ENCODE assay signal across 2 cellular contexts in the genomic region with DNA sequence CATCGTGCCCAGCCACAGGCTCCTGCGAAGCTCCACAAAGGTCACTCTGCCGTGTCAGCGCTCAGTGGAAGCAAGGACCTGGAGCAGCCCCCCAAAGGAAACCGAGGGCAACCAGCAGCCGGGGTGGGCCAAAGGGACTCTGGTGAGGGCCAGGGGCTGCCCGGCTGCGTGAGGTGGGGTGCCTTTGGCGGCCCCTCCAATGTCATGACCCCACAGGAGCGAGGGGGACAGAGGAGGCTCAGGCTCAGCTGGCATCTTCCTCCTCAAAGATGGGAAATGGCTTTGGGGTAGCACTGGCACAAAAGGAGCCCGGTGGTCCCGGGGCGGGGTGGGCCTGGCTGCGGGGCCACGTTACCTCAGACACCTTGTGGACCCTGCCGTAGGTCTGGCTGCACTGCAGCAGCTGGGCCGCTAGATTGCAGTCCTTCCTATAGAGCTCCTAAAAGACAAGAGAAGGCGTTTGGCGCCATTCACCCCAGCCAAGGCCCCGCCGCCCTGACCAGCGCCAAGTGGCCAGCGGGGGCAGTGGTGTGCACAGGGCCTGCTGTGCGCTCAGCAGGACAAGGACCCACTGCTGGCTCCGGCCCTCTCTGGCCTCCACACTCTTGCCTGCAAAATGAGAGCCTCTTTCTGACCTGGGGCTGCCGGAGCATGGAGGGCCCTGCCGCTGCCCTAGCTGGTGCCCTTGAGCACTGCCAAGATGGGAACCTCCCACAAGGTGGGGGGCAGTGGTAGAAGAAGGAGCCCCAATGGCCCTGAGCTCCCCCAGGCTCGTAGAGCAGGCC.
A peak's percentile ranks its signal among the peaks of the same experiment; 100 is the strongest.
TF ChIP-seq lines count a peak whose summit lies in the region.

No MANE protein-coding gene starts in this region.

TF ChIP-seq in HEK293, 187 proteins besides CTCF, POLR2A, EP300 and RAD21 (continued from another document):
- TF ChIP-seq, protein P1, sequence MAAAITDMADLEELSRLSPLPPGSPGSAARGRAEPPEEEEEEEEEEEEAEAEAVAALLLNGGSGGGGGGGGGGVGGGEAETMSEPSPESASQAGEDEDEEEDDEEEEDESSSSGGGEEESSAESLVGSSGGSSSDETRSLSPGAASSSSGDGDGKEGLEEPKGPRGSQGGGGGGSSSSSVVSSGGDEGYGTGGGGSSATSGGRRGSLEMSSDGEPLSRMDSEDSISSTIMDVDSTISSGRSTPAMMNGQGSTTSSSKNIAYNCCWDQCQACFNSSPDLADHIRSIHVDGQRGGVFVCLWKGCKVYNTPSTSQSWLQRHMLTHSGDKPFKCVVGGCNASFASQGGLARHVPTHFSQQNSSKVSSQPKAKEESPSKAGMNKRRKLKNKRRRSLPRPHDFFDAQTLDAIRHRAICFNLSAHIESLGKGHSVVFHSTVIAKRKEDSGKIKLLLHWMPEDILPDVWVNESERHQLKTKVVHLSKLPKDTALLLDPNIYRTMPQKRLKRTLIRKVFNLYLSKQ (tag by site-specific recombination; IDR thresholded peaks at IDR 0.05; ENCODE audit: borderline replicate concordance), result no peak
- TF ChIP-seq ZNF266 (tag by site-specific recombination; IDR thresholded peaks at IDR 0.05; ENCODE audit: low read depth), result no peak

TF ChIP-seq in HepG2, 621 proteins besides CTCF, POLR2A, EP300 and RAD21 (continues in another document):
- TF ChIP-seq, protein P2, sequence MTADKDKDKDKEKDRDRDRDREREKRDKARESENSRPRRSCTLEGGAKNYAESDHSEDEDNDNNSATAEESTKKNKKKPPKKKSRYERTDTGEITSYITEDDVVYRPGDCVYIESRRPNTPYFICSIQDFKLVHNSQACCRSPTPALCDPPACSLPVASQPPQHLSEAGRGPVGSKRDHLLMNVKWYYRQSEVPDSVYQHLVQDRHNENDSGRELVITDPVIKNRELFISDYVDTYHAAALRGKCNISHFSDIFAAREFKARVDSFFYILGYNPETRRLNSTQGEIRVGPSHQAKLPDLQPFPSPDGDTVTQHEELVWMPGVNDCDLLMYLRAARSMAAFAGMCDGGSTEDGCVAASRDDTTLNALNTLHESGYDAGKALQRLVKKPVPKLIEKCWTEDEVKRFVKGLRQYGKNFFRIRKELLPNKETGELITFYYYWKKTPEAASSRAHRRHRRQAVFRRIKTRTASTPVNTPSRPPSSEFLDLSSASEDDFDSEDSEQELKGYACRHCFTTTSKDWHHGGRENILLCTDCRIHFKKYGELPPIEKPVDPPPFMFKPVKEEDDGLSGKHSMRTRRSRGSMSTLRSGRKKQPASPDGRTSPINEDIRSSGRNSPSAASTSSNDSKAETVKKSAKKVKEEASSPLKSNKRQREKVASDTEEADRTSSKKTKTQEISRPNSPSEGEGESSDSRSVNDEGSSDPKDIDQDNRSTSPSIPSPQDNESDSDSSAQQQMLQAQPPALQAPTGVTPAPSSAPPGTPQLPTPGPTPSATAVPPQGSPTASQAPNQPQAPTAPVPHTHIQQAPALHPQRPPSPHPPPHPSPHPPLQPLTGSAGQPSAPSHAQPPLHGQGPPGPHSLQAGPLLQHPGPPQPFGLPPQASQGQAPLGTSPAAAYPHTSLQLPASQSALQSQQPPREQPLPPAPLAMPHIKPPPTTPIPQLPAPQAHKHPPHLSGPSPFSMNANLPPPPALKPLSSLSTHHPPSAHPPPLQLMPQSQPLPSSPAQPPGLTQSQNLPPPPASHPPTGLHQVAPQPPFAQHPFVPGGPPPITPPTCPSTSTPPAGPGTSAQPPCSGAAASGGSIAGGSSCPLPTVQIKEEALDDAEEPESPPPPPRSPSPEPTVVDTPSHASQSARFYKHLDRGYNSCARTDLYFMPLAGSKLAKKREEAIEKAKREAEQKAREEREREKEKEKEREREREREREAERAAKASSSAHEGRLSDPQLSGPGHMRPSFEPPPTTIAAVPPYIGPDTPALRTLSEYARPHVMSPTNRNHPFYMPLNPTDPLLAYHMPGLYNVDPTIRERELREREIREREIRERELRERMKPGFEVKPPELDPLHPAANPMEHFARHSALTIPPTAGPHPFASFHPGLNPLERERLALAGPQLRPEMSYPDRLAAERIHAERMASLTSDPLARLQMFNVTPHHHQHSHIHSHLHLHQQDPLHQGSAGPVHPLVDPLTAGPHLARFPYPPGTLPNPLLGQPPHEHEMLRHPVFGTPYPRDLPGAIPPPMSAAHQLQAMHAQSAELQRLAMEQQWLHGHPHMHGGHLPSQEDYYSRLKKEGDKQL (CRISPR knock-in tag; IDR thresholded peaks at IDR 0.05; ENCODE audit: low read depth), result no peak
- TF ChIP-seq ZNF326 (CRISPR knock-in tag; IDR thresholded peaks at IDR 0.05; ENCODE audit: borderline replicate concordance) (no peak), SIN3A (IDR thresholded peaks at IDR 0.05; ENCODE audit: borderline replicate concordance, low read depth, low read length) (no peak), ZNF274 (CRISPR knock-in tag; IDR thresholded peaks at IDR 0.05) (no peak), SATB2 (CRISPR knock-in tag; IDR thresholded peaks at IDR 0.05) (no peak), CHD2 (IDR thresholded peaks at IDR 0.05; ENCODE audit: low read depth, low read length) (no peak), ELF1 (CRISPR knock-in tag; IDR thresholded peaks at IDR 0.05) (no peak), ZNF746 (CRISPR knock-in tag; IDR thresholded peaks at IDR 0.05) (no peak), HES4 (CRISPR knock-in tag; IDR thresholded peaks at IDR 0.05; ENCODE audit: borderline replicate concordance) (no peak), BRCA1 (CRISPR knock-in tag; IDR thresholded peaks at IDR 0.05) (no peak), ZNF205 (CRISPR knock-in tag; IDR thresholded peaks at IDR 0.05) (no peak), ZNF558 (CRISPR knock-in tag; IDR thresholded peaks at IDR 0.05; ENCODE audit: borderline replicate concordance) (no peak), ZBTB42 (CRISPR knock-in tag; IDR thresholded peaks at IDR 0.05) (no peak), ARID2 (CRISPR knock-in tag; IDR thresholded peaks at IDR 0.05; ENCODE audit: borderline replicate concordance) (no peak), ZNF879 (CRISPR knock-in tag; IDR thresholded peaks at IDR 0.05) (no peak), ZNF296 (CRISPR knock-in tag; conservative IDR thresholded peaks at IDR 0.05) (0 out of 2 replicates have a peak, but pooled peaks have one; percentile 28), HNRNPH1 (optimal IDR thresholded peaks at IDR 0.05; ENCODE audit: low read depth, low read length) (no peak), ZNF7 (CRISPR knock-in tag; IDR thresholded peaks at IDR 0.05) (no peak), SCMH1 (CRISPR knock-in tag; IDR thresholded peaks at IDR 0.05; ENCODE audit: borderline replicate concordance) (no peak), ZFY (CRISPR knock-in tag; IDR thresholded peaks at IDR 0.05) (peak; percentile 18; the same call in 1 of the 2 replicates), ZNF782 (CRISPR knock-in tag; IDR thresholded peaks at IDR 0.05; ENCODE audit: borderline replicate concordance) (no peak), NFKB2 (CRISPR knock-in tag; IDR thresholded peaks at IDR 0.05; ENCODE audit: borderline replicate concordance) (no peak), ZNF292 (CRISPR knock-in tag; IDR thresholded peaks at IDR 0.05; ENCODE audit: borderline replicate concordance, low read depth) (no peak), HNRNPLL (IDR thresholded peaks at IDR 0.05; ENCODE audit: low read depth, low read length, poor library complexity, severe bottlenecking) (peak; percentile 27), MATR3 (CRISPR knock-in tag; IDR thresholded peaks at IDR 0.05) (no peak), ZNF768 (CRISPR knock-in tag; IDR thresholded peaks at IDR 0.05) (peak; percentile 91), STAG1 (CRISPR knock-in tag; IDR thresholded peaks at IDR 0.05) (peak; percentile 57)
- TF ChIP-seq, protein P3, sequence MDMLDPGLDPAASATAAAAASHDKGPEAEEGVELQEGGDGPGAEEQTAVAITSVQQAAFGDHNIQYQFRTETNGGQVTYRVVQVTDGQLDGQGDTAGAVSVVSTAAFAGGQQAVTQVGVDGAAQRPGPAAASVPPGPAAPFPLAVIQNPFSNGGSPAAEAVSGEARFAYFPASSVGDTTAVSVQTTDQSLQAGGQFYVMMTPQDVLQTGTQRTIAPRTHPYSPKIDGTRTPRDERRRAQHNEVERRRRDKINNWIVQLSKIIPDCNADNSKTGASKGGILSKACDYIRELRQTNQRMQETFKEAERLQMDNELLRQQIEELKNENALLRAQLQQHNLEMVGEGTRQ (IDR thresholded peaks at IDR 0.05; ENCODE audit: low read depth, low read length), result no peak
- TF ChIP-seq, protein P3 (CRISPR knock-in tag; IDR thresholded peaks at IDR 0.05; ENCODE audit: borderline replicate concordance), result no peak
- TF ChIP-seq, protein P4, sequence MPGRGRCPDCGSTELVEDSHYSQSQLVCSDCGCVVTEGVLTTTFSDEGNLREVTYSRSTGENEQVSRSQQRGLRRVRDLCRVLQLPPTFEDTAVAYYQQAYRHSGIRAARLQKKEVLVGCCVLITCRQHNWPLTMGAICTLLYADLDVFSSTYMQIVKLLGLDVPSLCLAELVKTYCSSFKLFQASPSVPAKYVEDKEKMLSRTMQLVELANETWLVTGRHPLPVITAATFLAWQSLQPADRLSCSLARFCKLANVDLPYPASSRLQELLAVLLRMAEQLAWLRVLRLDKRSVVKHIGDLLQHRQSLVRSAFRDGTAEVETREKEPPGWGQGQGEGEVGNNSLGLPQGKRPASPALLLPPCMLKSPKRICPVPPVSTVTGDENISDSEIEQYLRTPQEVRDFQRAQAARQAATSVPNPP (CRISPR knock-in tag; IDR thresholded peaks at IDR 0.05), result no peak
- TF ChIP-seq, protein P5, sequence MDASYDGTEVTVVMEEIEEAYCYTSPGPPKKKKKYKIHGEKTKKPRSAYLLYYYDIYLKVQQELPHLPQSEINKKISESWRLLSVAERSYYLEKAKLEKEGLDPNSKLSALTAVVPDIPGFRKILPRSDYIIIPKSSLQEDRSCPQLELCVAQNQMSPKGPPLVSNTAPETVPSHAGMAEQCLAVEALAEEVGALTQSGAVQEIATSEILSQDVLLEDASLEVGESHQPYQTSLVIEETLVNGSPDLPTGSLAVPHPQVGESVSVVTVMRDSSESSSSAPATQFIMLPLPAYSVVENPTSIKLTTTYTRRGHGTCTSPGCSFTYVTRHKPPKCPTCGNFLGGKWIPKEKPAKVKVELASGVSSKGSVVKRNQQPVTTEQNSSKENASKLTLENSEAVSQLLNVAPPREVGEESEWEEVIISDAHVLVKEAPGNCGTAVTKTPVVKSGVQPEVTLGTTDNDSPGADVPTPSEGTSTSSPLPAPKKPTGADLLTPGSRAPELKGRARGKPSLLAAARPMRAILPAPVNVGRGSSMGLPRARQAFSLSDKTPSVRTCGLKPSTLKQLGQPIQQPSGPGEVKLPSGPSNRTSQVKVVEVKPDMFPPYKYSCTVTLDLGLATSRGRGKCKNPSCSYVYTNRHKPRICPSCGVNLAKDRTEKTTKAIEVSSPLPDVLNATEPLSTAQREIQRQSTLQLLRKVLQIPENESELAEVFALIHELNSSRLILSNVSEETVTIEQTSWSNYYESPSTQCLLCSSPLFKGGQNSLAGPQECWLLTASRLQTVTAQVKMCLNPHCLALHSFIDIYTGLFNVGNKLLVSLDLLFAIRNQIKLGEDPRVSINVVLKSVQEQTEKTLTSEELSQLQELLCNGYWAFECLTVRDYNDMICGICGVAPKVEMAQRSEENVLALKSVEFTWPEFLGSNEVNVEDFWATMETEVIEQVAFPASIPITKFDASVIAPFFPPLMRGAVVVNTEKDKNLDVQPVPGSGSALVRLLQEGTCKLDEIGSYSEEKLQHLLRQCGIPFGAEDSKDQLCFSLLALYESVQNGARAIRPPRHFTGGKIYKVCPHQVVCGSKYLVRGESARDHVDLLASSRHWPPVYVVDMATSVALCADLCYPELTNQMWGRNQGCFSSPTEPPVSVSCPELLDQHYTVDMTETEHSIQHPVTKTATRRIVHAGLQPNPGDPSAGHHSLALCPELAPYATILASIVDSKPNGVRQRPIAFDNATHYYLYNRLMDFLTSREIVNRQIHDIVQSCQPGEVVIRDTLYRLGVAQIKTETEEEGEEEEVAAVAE (CRISPR knock-in tag; IDR thresholded peaks at IDR 0.05; ENCODE audit: borderline replicate concordance), result no peak
- TF ChIP-seq, protein P6, sequence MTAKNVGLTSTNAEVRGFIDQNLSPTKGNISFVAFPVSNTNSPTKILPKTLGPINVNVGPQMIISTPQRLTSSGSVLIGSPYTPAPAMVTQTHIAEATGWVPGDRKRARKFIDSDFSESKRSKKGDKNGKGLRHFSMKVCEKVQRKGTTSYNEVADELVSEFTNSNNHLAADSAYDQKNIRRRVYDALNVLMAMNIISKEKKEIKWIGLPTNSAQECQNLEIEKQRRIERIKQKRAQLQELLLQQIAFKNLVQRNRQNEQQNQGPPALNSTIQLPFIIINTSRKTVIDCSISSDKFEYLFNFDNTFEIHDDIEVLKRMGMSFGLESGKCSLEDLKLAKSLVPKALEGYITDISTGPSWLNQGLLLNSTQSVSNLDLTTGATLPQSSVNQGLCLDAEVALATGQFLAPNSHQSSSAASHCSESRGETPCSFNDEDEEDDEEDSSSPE (CRISPR knock-in tag; IDR thresholded peaks at IDR 0.05), result 0 out of 2 replicates have a peak, but pooled peaks have one; percentile 41
- TF ChIP-seq, protein P7, sequence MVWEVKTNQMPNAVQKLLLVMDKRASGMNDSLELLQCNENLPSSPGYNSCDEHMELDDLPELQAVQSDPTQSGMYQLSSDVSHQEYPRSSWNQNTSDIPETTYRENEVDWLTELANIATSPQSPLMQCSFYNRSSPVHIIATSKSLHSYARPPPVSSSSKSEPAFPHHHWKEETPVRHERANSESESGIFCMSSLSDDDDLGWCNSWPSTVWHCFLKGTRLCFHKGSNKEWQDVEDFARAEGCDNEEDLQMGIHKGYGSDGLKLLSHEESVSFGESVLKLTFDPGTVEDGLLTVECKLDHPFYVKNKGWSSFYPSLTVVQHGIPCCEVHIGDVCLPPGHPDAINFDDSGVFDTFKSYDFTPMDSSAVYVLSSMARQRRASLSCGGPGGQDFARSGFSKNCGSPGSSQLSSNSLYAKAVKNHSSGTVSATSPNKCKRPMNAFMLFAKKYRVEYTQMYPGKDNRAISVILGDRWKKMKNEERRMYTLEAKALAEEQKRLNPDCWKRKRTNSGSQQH (CRISPR knock-in tag; IDR thresholded peaks at IDR 0.05; ENCODE audit: low read depth), result no peak
- TF ChIP-seq, protein P8, sequence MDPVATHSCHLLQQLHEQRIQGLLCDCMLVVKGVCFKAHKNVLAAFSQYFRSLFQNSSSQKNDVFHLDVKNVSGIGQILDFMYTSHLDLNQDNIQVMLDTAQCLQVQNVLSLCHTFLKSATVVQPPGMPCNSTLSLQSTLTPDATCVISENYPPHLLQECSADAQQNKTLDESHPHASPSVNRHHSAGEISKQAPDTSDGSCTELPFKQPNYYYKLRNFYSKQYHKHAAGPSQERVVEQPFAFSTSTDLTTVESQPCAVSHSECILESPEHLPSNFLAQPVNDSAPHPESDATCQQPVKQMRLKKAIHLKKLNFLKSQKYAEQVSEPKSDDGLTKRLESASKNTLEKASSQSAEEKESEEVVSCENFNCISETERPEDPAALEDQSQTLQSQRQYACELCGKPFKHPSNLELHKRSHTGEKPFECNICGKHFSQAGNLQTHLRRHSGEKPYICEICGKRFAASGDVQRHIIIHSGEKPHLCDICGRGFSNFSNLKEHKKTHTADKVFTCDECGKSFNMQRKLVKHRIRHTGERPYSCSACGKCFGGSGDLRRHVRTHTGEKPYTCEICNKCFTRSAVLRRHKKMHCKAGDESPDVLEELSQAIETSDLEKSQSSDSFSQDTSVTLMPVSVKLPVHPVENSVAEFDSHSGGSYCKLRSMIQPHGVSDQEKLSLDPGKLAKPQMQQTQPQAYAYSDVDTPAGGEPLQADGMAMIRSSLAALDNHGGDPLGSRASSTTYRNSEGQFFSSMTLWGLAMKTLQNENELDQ (CRISPR knock-in tag; IDR thresholded peaks at IDR 0.05; ENCODE audit: borderline replicate concordance), result no peak
